8 cellular contexts compared by ENCODE assay signal in genomic region chr17:28371245-28372202, GRCh38. TPM values are rescaled to one million over a fixed set of nuclear protein-coding genes. Genes with fewer than 3 reads are reported as not detected.
DNase-seq lines count a peak whose midpoint lies in the region; ATAC-seq, FAIRE-seq and TF ChIP-seq lines count a peak whose summit lies in the region.

TSS of gene SARM1 (plus strand) at chr17:28371694. CDS start at chr17:28372033, 339 bp downstream.

- H3K4me1 Mint-ChIP-seq in chondrocyte (ENCODE audit: low read depth): peaks cover 33% of the 10 kb centered on the region

- DNase-seq in NCI-H2171 treated with DMSO at 0.1 percent for 48 hours (lab: John Stamatoyannopoulos, UW) (peak; percentile 90), chondrocyte (ENCODE audit: low spot score) (peak; percentile 95), left lobe of liver (ENCODE audit: low spot score) (peak; percentile 93), RCC 7860 (ENCODE audit: low spot score) (no peak)
- peak; percentile 80 for DNase-seq in activated CD4-positive, alpha-beta T cell treated with anti-CD3 and anti-CD28 coated beads for 4 hours
- peak; percentile 70 to 80 for DNase-seq in stimulated activated CD4-positive, alpha-beta T cell treated with anti-CD3 and anti-CD28 coated beads, Interleukin-1b, Interleukin-23, amount 100 ng/mL, for 4 hours (ENCODE audit: low read depth in 2 of 2)

- H3K36me3 Mint-ChIP-seq in chondrocyte (ENCODE audit: low read depth): no peaks in the 10 kb centered on the region

- TF ChIP-seq POLR2A in GM15510 (IDR thresholded peaks at IDR 0.05; ENCODE audit: borderline replicate concordance, extremely low read depth, insufficient read length): peak; percentile 42

- H3K27ac Mint-ChIP-seq in chondrocyte (ENCODE audit: unreplicated experiment): peak within 1 kb of the TSS; percentile 88

- FAIRE-seq in RCC 7860 (lab: Jason Lieb, UNC): no peak

- no peaks in the 10 kb centered on the region for H3K27me3 Mint-ChIP-seq in chondrocyte (ENCODE audit: low read depth)

- H3K9me3 Mint-ChIP-seq in chondrocyte (ENCODE audit: low read depth): no peaks in the 10 kb centered on the region

- H3K4me3 Mint-ChIP-seq in chondrocyte (ENCODE audit: unreplicated experiment): peak within 1 kb of the TSS; percentile 79

- ATAC-seq in HG02852 (IDR thresholded peaks at IDR 0.05; ENCODE audit: unreplicated experiment) (peak; percentile 81), left lobe of liver (peak; percentile 64)

- no peak for TF ChIP-seq CTCF in chondrocyte (IDR thresholded peaks at IDR 0.05)

RNA-seq across cellular contexts. Expression of gene SARM1, which starts in this region (rescaled TPM):
- total RNA-seq in chondrocyte (22.2 to 24.1 TPM (median 23.0 TPM) in 3 replicates), left lobe of liver (5.8 TPM)
